17 cellular contexts compared by ENCODE assay signal in genomic region chr4:57374866-57375595, GRCh38.
"Had no signal": no experiment of that assay in that cellular context is flagged by ENCODE, and none has a peak within 500 bp of the region (broad histone marks: within the 10 kb centered on the region; RNA-seq: fewer than 3 reads in every experiment).

No MANE protein-coding gene starts in this region.

- H3K9ac ChIP-seq: neural progenitor cell had no signal

- ATAC-seq: activated CD8-positive, alpha-beta T cell treated with anti-CD3 and anti-CD28 coated beads, Interleukin-2, amount 10 ng/mL, durations not matched to agents 7 days and 5 days; sciatic nerve; stimulated activated naive CD8-positive, alpha-beta T cell treated with anti-CD3 and anti-CD28 coated beads, Interleukin-15, amount 100 ng/mL, for 72 hours had no signal

- H3K9me3 ChIP-seq: spleen, upper lobe of left lung had no signal

- H3K4me1 ChIP-seq: neural progenitor cell, spleen, upper lobe of left lung had no signal

- H3K4me2 ChIP-seq: neural progenitor cell had no signal

- H3K36me3 ChIP-seq: neural progenitor cell, spleen, upper lobe of left lung had no signal

- DNase-seq: activated B cell treated with CpG ODN at 0.5 μM for 24 hours; activated CD4-positive, alpha-beta T cell treated with anti-CD3 and anti-CD28 coated beads, Interleukin-2, amount 10 ng/mL, durations not matched to agents 24 days and 14 days; activated CD8-positive, alpha-beta memory T cell treated with anti-CD3 and anti-CD28 coated beads, Interleukin-2, amount 50 U/mL, for 4 hours; activated CD8-positive, alpha-beta T cell treated with anti-CD3 and anti-CD28 coated beads, Interleukin-2, amount 10 ng/mL, durations not matched to agents 7 days and 5 days; activated gamma-delta T cell; activated T-cell treated with anti-CD3 and anti-CD28 coated beads, Interleukin-2, amount 50 U/mL, for 48 hours; amygdala; head of caudate nucleus; naive B cell; spleen; stimulated activated CD4-positive, alpha-beta T cell treated with anti-CD3 and anti-CD28 coated beads, Interleukin-1b, Interleukin-23, amount 100 ng/mL, for 48 hours; stimulated activated naive CD8-positive, alpha-beta T cell treated with anti-CD3 and anti-CD28 coated beads, Interleukin-15, amount 100 ng/mL, for 72 hours; T-helper 2 cell; upper lobe of left lung had no signal

- H3K27me3 ChIP-seq: neural progenitor cell, spleen, upper lobe of left lung had no signal

- H3K27ac ChIP-seq: epithelial cell of prostate, neural progenitor cell, spleen, upper lobe of left lung had no signal

- H3K4me3 ChIP-seq: neural progenitor cell, spleen, upper lobe of left lung had no signal

- H2AFZ ChIP-seq: neural progenitor cell had no signal
